1 cellular context compared by ENCODE assay signal in genomic region chr4:141497627-141498026, GRCh38.
TF ChIP-seq lines count a peak whose summit lies in the region.

No MANE protein-coding gene starts in this region.

TF ChIP-seq in GM12878, 131 proteins besides CTCF, POLR2A, EP300 and RAD21 (continued from another document):
- no peak for TF ChIP-seq ZBTB40 (IDR thresholded peaks at IDR 0.05; ENCODE audit: borderline replicate concordance)
TF ChIP-seq in GM12878: peak in this region for 17.
